1 cellular context compared by ENCODE assay signal in genomic region chr7:128404143-128404681, GRCh38.
TF ChIP-seq lines count a peak whose summit lies in the region.

No MANE protein-coding gene starts in this region.

TF ChIP-seq in GM12878, 131 proteins besides CTCF, POLR2A, EP300 and RAD21:
- TF ChIP-seq CEBPZ (IDR thresholded peaks at IDR 0.05; ENCODE audit: low read depth, low read length) (no peak), NR2C2 (IDR thresholded peaks at IDR 0.05; ENCODE audit: borderline replicate concordance, control insufficient read depth, insufficient read length, low read depth) (no peak), ZNF384 (IDR thresholded peaks at IDR 0.05; ENCODE audit: borderline replicate concordance, low read depth, low read length) (no peak), NBN (IDR thresholded peaks at IDR 0.05) (no peak), CREB1 (IDR thresholded peaks at IDR 0.05; ENCODE audit: low read depth) (no peak), MTA2 (IDR thresholded peaks at IDR 0.05; ENCODE audit: low read depth) (no peak), SIN3A (IDR thresholded peaks at IDR 0.05; ENCODE audit: low read depth, low read length) (no peak), BHLHE40 (IDR thresholded peaks at IDR 0.05; ENCODE audit: borderline replicate concordance in 1 of 2, low read depth in 2 of 2, low read length in 1 of 2) (no peak), SUZ12 (IDR thresholded peaks at IDR 0.05; ENCODE audit: unreplicated experiment) (no peak), GABPA (IDR thresholded peaks at IDR 0.05; ENCODE audit: low read depth) (no peak)
- TF ChIP-seq, protein P1, sequence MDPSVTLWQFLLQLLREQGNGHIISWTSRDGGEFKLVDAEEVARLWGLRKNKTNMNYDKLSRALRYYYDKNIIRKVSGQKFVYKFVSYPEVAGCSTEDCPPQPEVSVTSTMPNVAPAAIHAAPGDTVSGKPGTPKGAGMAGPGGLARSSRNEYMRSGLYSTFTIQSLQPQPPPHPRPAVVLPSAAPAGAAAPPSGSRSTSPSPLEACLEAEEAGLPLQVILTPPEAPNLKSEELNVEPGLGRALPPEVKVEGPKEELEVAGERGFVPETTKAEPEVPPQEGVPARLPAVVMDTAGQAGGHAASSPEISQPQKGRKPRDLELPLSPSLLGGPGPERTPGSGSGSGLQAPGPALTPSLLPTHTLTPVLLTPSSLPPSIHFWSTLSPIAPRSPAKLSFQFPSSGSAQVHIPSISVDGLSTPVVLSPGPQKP (IDR thresholded peaks at IDR 0.05; ENCODE audit: low read depth, low read length), result no peak
TF ChIP-seq in GM12878: peak in this region for 0.
